ENCODE assay signal across 8 cellular contexts in the genomic region with DNA sequence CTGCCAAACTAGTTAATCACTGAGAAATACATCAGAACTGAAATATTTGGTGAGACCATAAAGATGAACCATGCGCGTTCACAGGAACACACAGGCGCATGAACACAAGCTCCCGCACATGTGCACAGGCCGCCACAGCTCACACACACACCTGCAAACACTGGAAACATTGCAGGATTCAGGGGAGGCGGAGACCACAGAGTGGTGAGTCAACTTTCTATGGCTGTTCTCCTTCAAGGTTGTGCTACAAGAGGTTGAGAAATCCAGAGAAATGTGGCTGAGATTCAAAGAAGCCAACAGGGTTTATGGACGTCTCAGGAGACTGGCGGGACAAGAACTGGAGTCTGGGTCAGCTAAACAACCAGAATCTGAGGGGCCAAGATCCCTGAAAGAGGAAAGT. TPM values are rescaled to one million over a fixed set of nuclear protein-coding genes. Genes with fewer than 3 reads are reported as not detected.
DNase-seq lines count a peak whose midpoint lies in the region; ATAC-seq and TF ChIP-seq lines count a peak whose summit lies in the region.

No MANE protein-coding gene starts in this region.

- DNase-seq in HT1080 (ENCODE audit: low read depth): peak; percentile 72
- peak; percentile 72 to 79 for DNase-seq in activated T-cell treated with anti-CD3 and anti-CD28 coated beads, Interleukin-2, amount 50 U/mL, for 48 hours
- no peak for DNase-seq in left cardiac atrium
- DNase-seq in stimulated activated CD8-positive, alpha-beta memory T cell treated with anti-CD3 and anti-CD28 coated beads, Interleukin-12 subunit alpha, Interleukin-12 subunit beta, amount 100 ng/mL, for 4 hours (ENCODE audit: low read depth): peak; percentile 13
- DNase-seq in SW480 (ENCODE audit: low spot score): no peak
- DNase-seq in amniotic stem cell (lab: John Stamatoyannopoulos, UW): no peak
- no peak for DNase-seq in GM20000 (ENCODE audit: low spot score)

- TF ChIP-seq CTCF in GM20000 (IDR thresholded peaks at IDR 0.05; ENCODE audit: extremely low read depth, missing control alignments): no peak

- ATAC-seq in left cardiac atrium (peak; percentile 53 to 66), HG03354 (IDR thresholded peaks at IDR 0.05; ENCODE audit: poor library complexity, severe bottlenecking, unreplicated experiment) (no peak)

- intact Hi-C loops in left cardiac atrium (cut with DNase I): no loop called here

RNA-seq across cellular contexts. Expression of gene ESYT2, which starts 17.8 kb away (rescaled TPM):
- total RNA-seq in HT1080 (2014; rRNA removed; shearing (Covaris generic)): 61.6 and 73.2 TPM in 2 replicates
- polyA plus RNA-seq in HT1080 (2015; cell fraction: cytosol; rRNA removed): 57.4 and 68.9 TPM in 2 replicates
- polyA plus RNA-seq in HT1080 (2015; cell fraction: nucleus; rRNA removed): 66.0 and 71.5 TPM in 2 replicates
- total RNA-seq in left cardiac atrium: 10 to 100 TPM; 46.5 to 79.3 TPM

RNA-seq across cellular contexts. Expression of gene DYNC2I1, which starts 44.9 kb away (rescaled TPM):
- total RNA-seq in HT1080 (2014; rRNA removed; shearing (Covaris generic)): 1.5 and 2.2 TPM in 2 replicates
- 1.9 and 4.6 TPM in 2 replicates for polyA plus RNA-seq in HT1080 (2015; cell fraction: cytosol; rRNA removed)
- 9.2 and 10.3 TPM in 2 replicates for polyA plus RNA-seq in HT1080 (2015; cell fraction: nucleus; rRNA removed)
- total RNA-seq in left cardiac atrium: 10 to 100 TPM; 22.0 to 33.5 TPM

Comparison
In these comparisons a context has a peak if more than half of its experiments do, and no peak if none do; other contexts are left out.
1. DNase-seq: peak in HT1080 (single experiment), activated T-cell treated with anti-CD3 and anti-CD28 coated beads, Interleukin-2, amount 50 U/mL, for 48 hours (2 of 2) and stimulated activated CD8-positive, alpha-beta memory T cell treated with anti-CD3 and anti-CD28 coated beads, Interleukin-12 subunit alpha, Interleukin-12 subunit beta, amount 100 ng/mL, for 4 hours (single experiment); none in left cardiac atrium (single experiment), SW480 (single experiment), amniotic stem cell (single experiment) and GM20000 (single experiment).